21 cellular contexts compared by ENCODE assay signal in the genomic region with DNA sequence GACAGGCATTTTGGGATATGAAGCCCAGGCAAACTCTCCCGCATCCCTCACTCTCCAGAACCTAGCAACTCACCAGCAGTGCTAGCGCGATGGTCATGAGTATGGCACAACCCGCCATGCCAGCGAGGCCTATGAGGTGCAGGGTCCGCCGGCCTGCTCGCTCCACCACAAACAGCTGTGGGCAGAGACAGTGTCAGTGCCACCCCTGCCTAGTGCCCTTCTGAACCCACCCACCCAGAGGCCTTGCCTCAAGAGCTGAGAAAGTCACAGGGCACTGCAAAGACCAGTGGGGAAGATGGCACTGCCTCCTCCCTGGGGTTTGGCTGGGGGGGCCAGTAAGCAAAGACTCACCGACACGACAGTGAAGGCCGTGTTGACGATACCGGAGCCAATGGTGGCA. TPM values are rescaled to one million over a fixed set of nuclear protein-coding genes. Genes with fewer than 3 reads are reported as not detected.
A peak's percentile ranks its signal among the peaks of the same experiment; 100 is the strongest.
DNase-seq lines count a peak whose midpoint lies in the region; ATAC-seq, FAIRE-seq and TF ChIP-seq lines count a peak whose summit lies in the region.
"Had no signal": no experiment of that assay in that cellular context is flagged by ENCODE, and none has a peak within 500 bp of the region (broad histone marks: within the 10 kb centered on the region; RNA-seq: fewer than 3 reads in every experiment).

No MANE protein-coding gene starts in this region.

- 96% methylated on average over 12 of the region's 13 CpGs for WGBS in K562 (ENCODE audit: insufficient coverage, low coverage, missing lambda C conversion rate)

- H3K4me3 ChIP-seq in H7 (ENCODE audit: insufficient read depth, low read depth, low read length): no peak overlapping the region
- no peak overlapping the region for H3K4me3 ChIP-seq in K562
- H3K4me3 ChIP-seq: gastroesophageal sphincter, lower lobe of right lung, tibial artery had no signal

- H3K27me3 ChIP-seq in H7 (ENCODE audit: control insufficient read depth, insufficient read depth, low read length) (no peaks in the 10 kb centered on the region), K562 (ENCODE audit: control insufficient read depth in 2 of 2, insufficient read depth in 2 of 2, low read length in 2 of 2) (no peaks in the 10 kb centered on the region)
- H3K27me3 ChIP-seq: gastroesophageal sphincter, tibial artery had no signal

- POLR2A ChIA-PET in K562 (lab: Yijun Ruan, JAX): interaction anchor here (0.7 to 1.2 kb wide), 2 partner anchors 9 to 13 kb away, joined by 3 read pairs; no protein-coding TSS in a partner anchor

- no TSS peak for BruUV-seq in K562 (replicated peaks; lab: Mats Ljungman, UMichigan)

- TF ChIP-seq POLR2A in K562 (conservative IDR thresholded peaks at IDR 0.05): no peak

- peaks cover 49 to 75% of the 10 kb centered on the region in 2 experiments for H3K4me1 ChIP-seq in K562 (replicated peaks in 1 of 2; ENCODE audit: control insufficient read depth in 2 of 2, insufficient read depth in 2 of 2, low read length in 2 of 2)

- intact Hi-C loops in K562 (cut with micrococcal nuclease): no loop called here

- in situ Hi-C loops in K562 (cut with MboI): no loop called here

- ATAC-seq in K562 (no peak), HG03520 (IDR thresholded peaks at IDR 0.05; ENCODE audit: unreplicated experiment) (no peak)
- ATAC-seq: gastroesophageal sphincter, lower lobe of right lung had no signal

- CTCF ChIA-PET in K562 (lab: Yijun Ruan, JAX; ENCODE audit: low intra/inter-chr PET ratio): interaction anchor here (0.6 kb wide), 1 partner anchor 10 kb away, joined by 3 read pairs; no protein-coding TSS in a partner anchor

- H2AFZ ChIP-seq in K562 (ENCODE audit: low read depth, low read length): no peak overlapping the region

- FAIRE-seq in K562 (lab: Jason Lieb, UNC): no peak

- H3K36me3 ChIP-seq in H7 (replicated peaks; ENCODE audit: control insufficient read depth, insufficient read depth, low read length) (peaks cover 64% of the 10 kb centered on the region), K562 (ENCODE audit: control insufficient read depth, insufficient read depth, low read length) (peaks cover 86% of the 10 kb centered on the region)

- peaks cover 10% of the 10 kb centered on the region for H3K9me1 ChIP-seq in K562 (ENCODE audit: control insufficient read depth, insufficient read depth, low read length)

- TF ChIP-seq EP300 in K562 (IDR thresholded peaks at IDR 0.05; ENCODE audit: low read length): no peak

- H3K27ac ChIP-seq in K562 (ENCODE audit: extremely low read depth, low read depth, low read length): no peak overlapping the region
- H3K27ac ChIP-seq: gastroesophageal sphincter, lower lobe of right lung, tibial artery had no signal

- H3K4me1 Mint-ChIP-seq in T-helper 2 cell treated with Interferon-gamma antibody and Interleukin-4, amounts not matched to agents 5 μg/mL and 100 μg/mL, for 36 hours (ENCODE audit: low read depth): peaks cover 64% of the 10 kb centered on the region
- H3K4me1 Mint-ChIP-seq in neural crest cell: peaks cover 63% of the 10 kb centered on the region

- H3K4me2 ChIP-seq in K562 (ENCODE audit: insufficient read depth, low read length): no peak overlapping the region
- H3K4me2 ChIP-seq: SK-N-SH had no signal

- peaks cover 36% of the 10 kb centered on the region for H3K79me2 ChIP-seq in K562 (ENCODE audit: control insufficient read depth, insufficient read depth, low read length)

- peak overlapping the region; percentile 30 for H3K4me3 Mint-ChIP-seq in T-helper 2 cell treated with Interferon-gamma antibody and Interleukin-4, amounts not matched to agents 5 μg/mL and 100 μg/mL, for 36 hours
- H3K4me3 Mint-ChIP-seq in neural crest cell: peak overlapping the region; percentile 50
- H3K4me3 Mint-ChIP-seq: CD14-positive monocyte, nephron progenitor cell had no signal

- H3K27me3 Mint-ChIP-seq in T-helper 2 cell treated with Interferon-gamma antibody and Interleukin-4, amounts not matched to agents 5 μg/mL and 100 μg/mL, for 36 hours (ENCODE audit: low read depth): no peaks in the 10 kb centered on the region
- H3K27me3 Mint-ChIP-seq in neural crest cell (ENCODE audit: low read depth): peaks cover 8% of the 10 kb centered on the region

- peak overlapping the region; percentile 84 for H3K27ac Mint-ChIP-seq in T-helper 2 cell treated with Interferon-gamma antibody and Interleukin-4, amounts not matched to agents 5 μg/mL and 100 μg/mL, for 36 hours
- peak overlapping the region; percentile 16 for H3K27ac Mint-ChIP-seq in neural crest cell (ENCODE audit: unreplicated experiment)

- peaks cover 10% of the 10 kb centered on the region for H4K20me1 ChIP-seq in K562 (replicated peaks; ENCODE audit: control insufficient read depth, insufficient read depth, low read length)

- TF ChIP-seq RAD21 in K562 (CRISPR knock-in tag; conservative IDR thresholded peaks at IDR 0.05 in 1 of 2, IDR thresholded peaks at IDR 0.05 in 1 of 2): no peak

- peak overlapping the region in 1 of 2 experiments; percentile 32; a peak in 2 of 4 replicates for H3K9ac ChIP-seq in K562 (ENCODE audit: insufficient read depth in 1 of 2, low read depth in 2 of 2, low read length in 2 of 2)
- H3K9ac ChIP-seq: SK-N-SH had no signal

- TF ChIP-seq CTCF in K562 (IDR thresholded peaks at IDR 0.05 in 2 of 3, conservative IDR thresholded peaks at IDR 0.05 in 1 of 3; ENCODE audit: insufficient read depth in 2 of 3, low read depth in 1 of 3, low read length in 3 of 3) (no peak), neural crest cell (conservative IDR thresholded peaks at IDR 0.05) (no peak)

- H3K9me3 Mint-ChIP-seq in T-helper 2 cell treated with Interferon-gamma antibody and Interleukin-4, amounts not matched to agents 5 μg/mL and 100 μg/mL, for 36 hours: no peaks in the 10 kb centered on the region
- H3K9me3 Mint-ChIP-seq in neural crest cell: no peaks in the 10 kb centered on the region
- H3K9me3 Mint-ChIP-seq: CD14-positive monocyte, nephron progenitor cell had no signal

- peaks cover 75% of the 10 kb centered on the region for H3K36me3 Mint-ChIP-seq in T-helper 2 cell treated with Interferon-gamma antibody and Interleukin-4, amounts not matched to agents 5 μg/mL and 100 μg/mL, for 36 hours (ENCODE audit: low read depth)
- peaks cover 22% of the 10 kb centered on the region for H3K36me3 Mint-ChIP-seq in neural crest cell (ENCODE audit: low read depth)

- no peak for DNase-seq in T-helper 2 cell treated with Interferon-gamma antibody and Interleukin-4, amounts not matched to agents 5 μg/mL and 100 μg/mL, for 36 hours (ENCODE audit: low spot score)
- DNase-seq in T-helper 2 cell (no peak), H7 (peak; percentile 22), K562 (ENCODE audit: extremely low read depth in 1 of 4, low spot score in 3 of 4) (peak in 1 of 4 experiments; percentile 10), neural crest cell (ENCODE audit: low read depth, low spot score) (no peak), NCI-H774 (lab: John Stamatoyannopoulos, UW) (no peak), NCI-H1417 (lab: John Stamatoyannopoulos, UW) (no peak)
- DNase-seq: 8988T; amniotic stem cell; cerebellar nuclear complex; EL; lower lobe of right lung; NCI-H1694; NCI-H510A treated with DMSO at 0.1 percent for 48 hours; nephron progenitor cell; SK-N-SH; stimulated activated CD4-positive, alpha-beta T cell treated with anti-CD3 and anti-CD28 coated beads, Interleukin-1b, Interleukin-23, amount 100 ng/mL, for 48 hours; tibial artery had no signal

- H3K9me3 ChIP-seq in K562 (replicated peaks; ENCODE audit: control insufficient read depth, insufficient read depth, low read depth, low read length): no peaks in the 10 kb centered on the region
- H3K9me3 ChIP-seq: gastroesophageal sphincter, lower lobe of right lung, SK-N-SH, tibial artery had no signal

TF ChIP-seq in K562, 482 proteins besides CTCF, POLR2A, EP300 and RAD21 (continues in another document):
- TF ChIP-seq, protein P1, sequence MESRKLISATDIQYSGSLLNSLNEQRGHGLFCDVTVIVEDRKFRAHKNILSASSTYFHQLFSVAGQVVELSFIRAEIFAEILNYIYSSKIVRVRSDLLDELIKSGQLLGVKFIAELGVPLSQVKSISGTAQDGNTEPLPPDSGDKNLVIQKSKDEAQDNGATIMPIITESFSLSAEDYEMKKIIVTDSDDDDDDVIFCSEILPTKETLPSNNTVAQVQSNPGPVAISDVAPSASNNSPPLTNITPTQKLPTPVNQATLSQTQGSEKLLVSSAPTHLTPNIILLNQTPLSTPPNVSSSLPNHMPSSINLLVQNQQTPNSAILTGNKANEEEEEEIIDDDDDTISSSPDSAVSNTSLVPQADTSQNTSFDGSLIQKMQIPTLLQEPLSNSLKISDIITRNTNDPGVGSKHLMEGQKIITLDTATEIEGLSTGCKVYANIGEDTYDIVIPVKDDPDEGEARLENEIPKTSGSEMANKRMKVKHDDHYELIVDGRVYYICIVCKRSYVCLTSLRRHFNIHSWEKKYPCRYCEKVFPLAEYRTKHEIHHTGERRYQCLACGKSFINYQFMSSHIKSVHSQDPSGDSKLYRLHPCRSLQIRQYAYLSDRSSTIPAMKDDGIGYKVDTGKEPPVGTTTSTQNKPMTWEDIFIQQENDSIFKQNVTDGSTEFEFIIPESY (CRISPR knock-in tag; IDR thresholded peaks at IDR 0.05): 0 out of 2 replicates have a peak, but pooled peaks have one; percentile 30
- TF ChIP-seq CXXC5 (CRISPR knock-in tag; IDR thresholded peaks at IDR 0.05) (no peak), RBM22 (IDR thresholded peaks at IDR 0.05; ENCODE audit: low read depth, low read length, poor library complexity, severe bottlenecking) (peak; percentile 65), ZKSCAN1 (IDR thresholded peaks at IDR 0.05; ENCODE audit: low read depth, low read length) (no peak), LEF1 (IDR thresholded peaks at IDR 0.05) (no peak)

RNA-seq across cellular contexts. Expression of a gene that starts 29.8 kb away (rescaled TPM):
- total RNA-seq in H7 (2014; rRNA removed; shearing (Covaris generic)): 90.9 and 93.7 TPM in 2 replicates
- 278 and 566 TPM in 2 replicates for total RNA-seq in K562 (2011; cell fraction: chromatin; rRNA removed; ENCODE audit: low replicate concordance)
- 420 and 508 TPM in 2 replicates for total RNA-seq in K562 (2011; cell fraction: nucleolus; rRNA removed)
- 435 and 495 TPM in 2 replicates for total RNA-seq in K562 (2011; cell fraction: nucleoplasm; rRNA removed)
- total RNA-seq in K562 (2014; rRNA removed): 93.1 and 145 TPM in 2 replicates
- 39.4 and 42.8 TPM in 2 replicates for total RNA-seq in K562 (2014; rRNA removed; fragmentation: Illumina TruSeq; extraction: Trizol)
- total RNA-seq in K562 (2015; rRNA removed; fragmentation: Illumina TruSeq; extraction: Trizol): 34.9 and 37.4 TPM in 2 replicates
- total RNA-seq in K562 (2021): 141 and 153 TPM in 2 replicates
- 53.4 and 142 TPM in 2 replicates for polyA plus RNA-seq in K562 (2011; rRNA removed)
- polyA plus RNA-seq in K562 (2011; cell fraction: cytosol; rRNA removed): 95.7 and 144 TPM in 2 replicates
- polyA plus RNA-seq in K562 (2011; cell fraction: nucleus; rRNA removed): 174 and 230 TPM in 2 replicates
- polyA plus RNA-seq in K562 (2012): 54.8 and 81.2 TPM in 2 replicates
- polyA plus RNA-seq in K562 (2014; fragmentation: Illumina TruSeq; extraction: Trizol): 73.4 and 73.6 TPM in 2 replicates
- 10 to 100 TPM; 12.6 to 22.9 TPM for polyA plus RNA-seq in K562 (2014; fragmentation: Nextera tagmentation; extraction: Ambion mirVana)
- 48.0 and 52.8 TPM in 2 replicates for polyA plus RNA-seq in K562 (2014; rRNA removed)
- 56.6 and 73.8 TPM in 2 replicates for polyA minus RNA-seq in K562 (2011; rRNA and poly(A)+ RNA removed)
- polyA minus RNA-seq in K562 (2011; cell fraction: cytosol; rRNA and poly(A)+ RNA removed): 98.1 and 111 TPM in 2 replicates
- 86.4 and 99.1 TPM in 2 replicates for polyA minus RNA-seq in K562 (2011; cell fraction: nucleus; rRNA and poly(A)+ RNA removed)
- 254 and 265 TPM in 2 replicates for total RNA-seq in neural crest cell
